In genomic region chr6:28226460-28226859, GRCh38 we compare ENCODE assay signal across 1 cellular context.
TF ChIP-seq lines count a peak whose summit lies in the region.

No MANE protein-coding gene starts in this region.

TF ChIP-seq in IMR-90, 13 proteins besides CTCF, POLR2A, EP300 and RAD21:
- TF ChIP-seq BHLHE40 (IDR thresholded peaks at IDR 0.05; ENCODE audit: low read depth, low read length) (no peak), USF2 (IDR thresholded peaks at IDR 0.05; ENCODE audit: low read depth, low read length) (no peak), MAZ (IDR thresholded peaks at IDR 0.05; ENCODE audit: borderline replicate concordance, low read depth, low read length) (no peak), FOS (IDR thresholded peaks at IDR 0.05; ENCODE audit: low read depth, low read length) (no peak), ELK1 (IDR thresholded peaks at IDR 0.05; ENCODE audit: borderline replicate concordance, low read depth, low read length) (no peak), MAFK (IDR thresholded peaks at IDR 0.05; ENCODE audit: low read depth, low read length) (no peak), RCOR1 (IDR thresholded peaks at IDR 0.05; ENCODE audit: insufficient replicate concordance, low read length) (no peak), CEBPB (IDR thresholded peaks at IDR 0.05; ENCODE audit: low read depth, low read length) (no peak), NFE2L2 (IDR thresholded peaks at IDR 0.05; ENCODE audit: low read depth, low read length) (no peak), RFX5 (IDR thresholded peaks at IDR 0.05; ENCODE audit: low read depth, low read length) (no peak), SMC3 (IDR thresholded peaks at IDR 0.05; ENCODE audit: low read depth, low read length) (no peak), CHD1 (IDR thresholded peaks at IDR 0.05; ENCODE audit: low read depth, low read length) (no peak)
